Comparison of ENCODE assay signal across 12 cellular contexts in genomic region chr2:234426616-234427015, GRCh38.
DNase-seq lines count a peak whose midpoint lies in the region; ATAC-seq and TF ChIP-seq lines count a peak whose summit lies in the region.
"Had no signal": no experiment of that assay in that cellular context is flagged by ENCODE, and none has a peak within 500 bp of the region (broad histone marks: within the 10 kb centered on the region; RNA-seq: fewer than 3 reads in every experiment).

No MANE protein-coding gene starts in this region.

- peak overlapping the region; percentile 70 for H2AFZ ChIP-seq in KMS-11 (ENCODE audit: low read depth)

- peaks cover 0 to 13% of the 10 kb centered on the region in 2 donors for H3K36me3 Mint-ChIP-seq in activated naive CD4-positive, alpha-beta T cell treated with anti-CD3 and anti-CD28 coated beads, Interleukin-2, amount 50 U/mL, for 72 hours

- no peaks in the 10 kb centered on the region for H4K20me1 ChIP-seq in KMS-11 (ENCODE audit: insufficient read depth)

- H3K4me2 ChIP-seq in KMS-11: peak overlapping the region; percentile 90

- intact Hi-C loops in posterior vena cava (cut with DNase I): no loop called here

- peak overlapping the region; percentile 42; the same call in 1 of the 2 replicates for H3K9ac ChIP-seq in KMS-11

- H3K27ac ChIP-seq in KMS-11: peak overlapping the region; percentile 91
- H3K27ac ChIP-seq: thyroid gland had no signal

- no peaks in the 10 kb centered on the region for H3K79me2 ChIP-seq in KMS-11 (ENCODE audit: insufficient read depth, low read depth)

- peaks cover 60% of the 10 kb centered on the region for H3K4me1 ChIP-seq in KMS-11 (ENCODE audit: low read depth, poor library complexity, severe bottlenecking)

- H3K9me3 Mint-ChIP-seq in activated naive CD4-positive, alpha-beta T cell treated with anti-CD3 and anti-CD28 coated beads, Interleukin-2, amount 50 U/mL, for 72 hours: no peaks in the 10 kb centered on the region

- H3K4me3 ChIP-seq in KMS-11 (IDR thresholded peaks at IDR 0.05; ENCODE audit: insufficient read depth, low read depth, low read length) (no peak overlapping the region), H7 (ENCODE audit: insufficient read depth, low read depth, low read length) (no peak overlapping the region)
- H3K4me3 ChIP-seq: thyroid gland had no signal

- ATAC-seq in GM18858 (IDR thresholded peaks at IDR 0.05; ENCODE audit: unreplicated experiment) (peak; percentile 20), GM19455 (IDR thresholded peaks at IDR 0.05; ENCODE audit: unreplicated experiment) (no peak)
- ATAC-seq in activated naive CD4-positive, alpha-beta T cell treated with anti-CD3 and anti-CD28 coated beads, Interleukin-2, amount 50 U/mL, for 72 hours: peak in 1 of 2 donors; percentile 18

- no peak for TF ChIP-seq CTCF in KMS-11 (conservative IDR thresholded peaks at IDR 0.05; ENCODE audit: low read depth, low read length)

- H3K27ac Mint-ChIP-seq in activated naive CD4-positive, alpha-beta T cell treated with anti-CD3 and anti-CD28 coated beads, Interleukin-2, amount 50 U/mL, for 72 hours: peak overlapping the region; percentile 93 to 97

- no peak for DNase-seq in activated naive CD4-positive, alpha-beta T cell treated with anti-CD3 and anti-CD28 coated beads, Interleukin-2, amount 50 U/mL, for 72 hours (ENCODE audit: low spot score in 2 of 2)
- DNase-seq in putamen (ENCODE audit: low spot score) (peak; percentile 7), posterior vena cava (ENCODE audit: low spot score) (no peak), NCI-H2227 (lab: John Stamatoyannopoulos, UW; ENCODE audit: unreplicated experiment) (no peak), H7 (no peak)
- DNase-seq: midbrain, NCI-H1694, SHP77 had no signal

- no peaks in the 10 kb centered on the region for H3K36me3 ChIP-seq in KMS-11 (ENCODE audit: insufficient read depth)
- H3K36me3 ChIP-seq in H7 (replicated peaks; ENCODE audit: control insufficient read depth, insufficient read depth, low read length): no peaks in the 10 kb centered on the region
- H3K36me3 ChIP-seq: thyroid gland had no signal

- H3K27me3 ChIP-seq in KMS-11 (ENCODE audit: insufficient read depth, low read depth) (no peaks in the 10 kb centered on the region), H7 (ENCODE audit: control insufficient read depth, insufficient read depth, low read length) (peaks cover 18% of the 10 kb centered on the region)
- H3K27me3 ChIP-seq: thyroid gland had no signal
